Comparison of ENCODE assay signal across 9 cellular contexts in genomic region chr2:62014102-62014501, GRCh38.
DNase-seq lines count a peak whose midpoint lies in the region; ATAC-seq and TF ChIP-seq lines count a peak whose summit lies in the region.
"Had no signal": no experiment of that assay in that cellular context is flagged by ENCODE, and none has a peak within 500 bp of the region (broad histone marks: within the 10 kb centered on the region; RNA-seq: fewer than 3 reads in every experiment).

No MANE protein-coding gene starts in this region.

- no peak overlapping the region for H3K27ac ChIP-seq in lower lobe of right lung
- H3K27ac ChIP-seq in vagina, result no peak overlapping the region

- H3K36me3 Mint-ChIP-seq in chondrocyte (ENCODE audit: low read depth), result no peaks in the 10 kb centered on the region
- no peaks in the 10 kb centered on the region for H3K36me3 Mint-ChIP-seq in nephron progenitor cell (ENCODE audit: low read depth)

- no peak overlapping the region for H3K4me3 Mint-ChIP-seq in chondrocyte (ENCODE audit: unreplicated experiment)
- no peak overlapping the region for H3K4me3 Mint-ChIP-seq in nephron progenitor cell
- H3K4me3 Mint-ChIP-seq: neural crest cell had no signal

- TF ChIP-seq CTCF in AG09319 (IDR thresholded peaks at IDR 0.05; ENCODE audit: low read depth, low read length) (peak; percentile 31), chondrocyte (IDR thresholded peaks at IDR 0.05) (peak; percentile 73), lower lobe of right lung (IDR thresholded peaks at IDR 0.05) (peak; percentile 25), vagina (IDR thresholded peaks at IDR 0.05) (no peak), nephron progenitor cell (IDR thresholded peaks at IDR 0.05) (no peak)

- H3K27me3 Mint-ChIP-seq in chondrocyte (ENCODE audit: low read depth) (no peaks in the 10 kb centered on the region), nephron progenitor cell (ENCODE audit: low read depth, poor library complexity) (no peaks in the 10 kb centered on the region)

- intact Hi-C loops in lower lobe of right lung (cut with DNase I), result no loop called here
- intact Hi-C loops in vagina (cut with DNase I), result no loop called here

- H3K9me3 Mint-ChIP-seq in chondrocyte (ENCODE audit: low read depth), result peaks cover 6% of the 10 kb centered on the region
- no peaks in the 10 kb centered on the region for H3K9me3 Mint-ChIP-seq in nephron progenitor cell
- H3K9me3 Mint-ChIP-seq: neural crest cell had no signal

- peaks cover 28% of the 10 kb centered on the region for H3K4me1 ChIP-seq in lower lobe of right lung
- no peaks in the 10 kb centered on the region for H3K4me1 ChIP-seq in vagina

- ATAC-seq in lower lobe of right lung, result peak; percentile 85 to 93

- H3K36me3 ChIP-seq in lower lobe of right lung (no peaks in the 10 kb centered on the region), vagina (no peaks in the 10 kb centered on the region)

- H3K4me1 Mint-ChIP-seq in chondrocyte (ENCODE audit: low read depth) (peaks cover 25% of the 10 kb centered on the region), nephron progenitor cell (no peaks in the 10 kb centered on the region)
- H3K4me1 Mint-ChIP-seq: neural crest cell had no signal

- no peak for TF ChIP-seq POLR2A in vagina (IDR thresholded peaks at IDR 0.05)

- DNase-seq in AG09319 (ENCODE audit: extremely low read depth, low read depth) (peak; percentile 34), NCI-H2081 treated with DMSO at 0.1 percent for 48 hours (lab: John Stamatoyannopoulos, UW) (peak; percentile 17), chondrocyte (ENCODE audit: low spot score) (no peak), lower lobe of right lung (no peak), vagina (ENCODE audit: extremely low spot score in 2 of 2) (no peak), NCI-H510A treated with DMSO at 0.1 percent for 48 hours (lab: John Stamatoyannopoulos, UW) (no peak), nephron progenitor cell (no peak)
- DNase-seq in activated naive CD4-positive, alpha-beta T cell treated with anti-CD3 and anti-CD28 coated beads, Interleukin-2, amount 50 U/mL, for 16 hours, result no peak

- H3K9me3 ChIP-seq in lower lobe of right lung (no peaks in the 10 kb centered on the region), vagina (no peaks in the 10 kb centered on the region)

- H3K4me3 ChIP-seq in lower lobe of right lung (no peak overlapping the region), vagina (no peak overlapping the region)

- H3K27me3 ChIP-seq in lower lobe of right lung (ENCODE audit: low read depth) (no peaks in the 10 kb centered on the region), vagina (no peaks in the 10 kb centered on the region)

- peak overlapping the region; percentile 85 for H3K27ac Mint-ChIP-seq in chondrocyte (ENCODE audit: unreplicated experiment)
- no peak overlapping the region for H3K27ac Mint-ChIP-seq in nephron progenitor cell

Comparison
In these comparisons a context has a peak if more than half of its experiments do, and no peak if none do; other contexts are left out.
1. DNase-seq: peak in AG09319 (single experiment) and NCI-H2081 treated with DMSO at 0.1 percent for 48 hours (single experiment); none in chondrocyte (single experiment), lower lobe of right lung (single experiment), vagina (0 of 2), NCI-H510A treated with DMSO at 0.1 percent for 48 hours (single experiment), activated naive CD4-positive, alpha-beta T cell treated with anti-CD3 and anti-CD28 coated beads, Interleukin-2, amount 50 U/mL, for 16 hours (single experiment) and nephron progenitor cell (single experiment).
2. CTCF ChIP-seq: peak in AG09319 (single experiment), chondrocyte (single experiment) and lower lobe of right lung (single experiment); none in vagina (0 of 3) and nephron progenitor cell (single experiment).